ENCODE assay signal across 1 cellular context in the genomic region with DNA sequence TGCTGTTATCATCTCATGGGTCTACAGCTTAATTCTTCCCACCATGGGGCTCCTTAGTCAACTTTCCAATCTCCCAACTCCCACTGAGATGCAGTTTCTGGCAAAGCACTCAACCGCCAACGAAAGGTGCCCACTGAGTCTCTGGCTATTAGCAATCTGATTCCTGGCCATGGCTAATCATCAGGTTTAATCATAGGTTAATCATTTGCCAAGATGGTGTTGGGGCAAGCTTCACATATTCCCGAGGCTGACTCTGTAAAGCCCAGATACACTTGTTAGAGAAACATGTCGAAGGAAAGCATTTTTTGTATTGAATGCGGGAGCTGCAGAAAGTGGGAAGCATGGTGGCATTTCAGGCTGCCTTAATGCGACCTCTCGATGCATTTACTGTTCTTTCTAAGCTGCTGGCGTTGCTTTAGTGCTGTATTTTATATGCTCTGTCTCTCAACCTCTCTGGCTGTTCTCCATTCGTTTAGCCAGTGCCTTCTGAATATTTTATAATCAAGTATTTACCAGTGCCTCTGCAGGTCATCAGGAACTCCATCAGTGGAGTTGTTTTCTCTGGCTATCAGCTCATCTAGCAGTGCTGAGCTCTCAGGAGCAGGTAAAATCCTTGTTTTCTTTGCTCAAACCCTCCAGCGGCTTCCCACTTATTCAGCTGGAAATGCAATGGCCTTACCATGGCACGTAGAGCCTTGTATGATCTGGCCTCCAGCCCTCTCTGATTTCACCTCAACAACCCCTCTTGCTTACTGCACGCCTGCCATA.
TF ChIP-seq lines count a peak whose summit lies in the region.

No MANE protein-coding gene starts in this region.

TF ChIP-seq in K562, 482 proteins besides CTCF, POLR2A, EP300 and RAD21:
- TF ChIP-seq RNF2 (IDR thresholded peaks at IDR 0.05) (0 out of 2 replicates have a peak, but pooled peaks have one; percentile 27), EZH2 (IDR thresholded peaks at IDR 0.05; ENCODE audit: borderline replicate concordance, low read depth, low read length) (0 out of 2 replicates have a peak, but pooled peaks have one; percentile 26), BRF1 (IDR thresholded peaks at IDR 0.05; ENCODE audit: borderline replicate concordance, extremely low read depth, insufficient read length) (no peak)
